In genomic region chr13:26914624-26915023, GRCh38 we compare ENCODE assay signal across 9 cellular contexts.
DNase-seq lines count a peak whose midpoint lies in the region; ATAC-seq and TF ChIP-seq lines count a peak whose summit lies in the region.
"Had no signal": no experiment of that assay in that cellular context is flagged by ENCODE, and none has a peak within 500 bp of the region (broad histone marks: within the 10 kb centered on the region; RNA-seq: fewer than 3 reads in every experiment).

No MANE protein-coding gene starts in this region.

- no peak for TF ChIP-seq CTCF in CD4-positive, alpha-beta T cell (IDR thresholded peaks at IDR 0.05)
- TF ChIP-seq CTCF in CD14-positive monocyte (IDR thresholded peaks at IDR 0.05), result no peak

- H3K27me3 Mint-ChIP-seq in CD4-positive, alpha-beta T cell, result peaks cover 13% of the 10 kb centered on the region
- H3K27me3 Mint-ChIP-seq in CD14-positive monocyte (ENCODE audit: low read depth in 3 of 3), result peaks cover 2 to 3% (median 2%) of the 10 kb centered on the region in 3 donors

- H3K27me3 ChIP-seq in CD4-positive, alpha-beta T cell (ENCODE audit: control insufficient read depth, insufficient read depth, low read length), result peaks cover 5% of the 10 kb centered on the region

- intact Hi-C loops in CD4-positive, alpha-beta T cell (cut with DNase I, micrococcal nuclease), result no loop called here
- intact Hi-C loops in CD14-positive monocyte (cut with micrococcal nuclease), result no loop called here

- H3K9me3 ChIP-seq in CD4-positive, alpha-beta T cell (ENCODE audit: control insufficient read depth, low read length), result no peaks in the 10 kb centered on the region

- H3K9me3 Mint-ChIP-seq in CD4-positive, alpha-beta T cell, result peaks cover 2% of the 10 kb centered on the region
- peaks cover 0 to 2% (median 0%) of the 10 kb centered on the region in 7 donors for H3K9me3 Mint-ChIP-seq in CD14-positive monocyte

- no peaks in the 10 kb centered on the region for H3K4me1 Mint-ChIP-seq in CD4-positive, alpha-beta T cell (ENCODE audit: low read depth)
- H3K4me1 Mint-ChIP-seq in CD14-positive monocyte, result peaks cover 5% of the 10 kb centered on the region

- no peak overlapping the region for H3K4me3 Mint-ChIP-seq in CD4-positive, alpha-beta T cell
- no peak overlapping the region for H3K4me3 Mint-ChIP-seq in CD14-positive monocyte

- no peak overlapping the region for H3K27ac Mint-ChIP-seq in CD4-positive, alpha-beta T cell
- no peak overlapping the region for H3K27ac Mint-ChIP-seq in CD14-positive monocyte

- H3K27ac ChIP-seq in CD4-positive, alpha-beta T cell (ENCODE audit: low read depth, low read length), result no peak overlapping the region

- DNase-seq in NCI-H187 (lab: John Stamatoyannopoulos, UW) (peak; percentile 12 to 27), NCI-H187 treated with DMSO at 0.1 percent for 48 hours (lab: John Stamatoyannopoulos, UW) (no peak), LHCN-M2 (ENCODE audit: low read depth) (peak; percentile 93), SIG-M5 treated with dmso at 0.1 percent for 504 hours (lab: John Stamatoyannopoulos, UW; ENCODE audit: unreplicated experiment) (peak; percentile 57), myocyte (ENCODE audit: low read depth) (peak; percentile 90), CD14-positive monocyte (ENCODE audit: low spot score) (no peak)
- DNase-seq in CD4-positive, alpha-beta T cell, result no peak
- DNase-seq: Kasumi-1 had no signal

- no peaks in the 10 kb centered on the region for H3K36me3 Mint-ChIP-seq in CD4-positive, alpha-beta T cell (ENCODE audit: low read depth)
- H3K36me3 Mint-ChIP-seq in CD14-positive monocyte, result no peaks in the 10 kb centered on the region

- POLR2A ChIA-PET in CD4-positive, alpha-beta T cell (lab: Charles Lee), result no interaction called here

- CTCF ChIA-PET in CD4-positive, alpha-beta T cell (lab: Charles Lee), result no interaction called here

- no peak for ATAC-seq in CD4-positive, alpha-beta T cell (ENCODE audit: poor library complexity)
- ATAC-seq in HG03095 (IDR thresholded peaks at IDR 0.05; ENCODE audit: unreplicated experiment), result no peak

Comparison
In these comparisons a context has a peak if more than half of its experiments do, and no peak if none do; other contexts are left out.
1. DNase-seq: peak in NCI-H187 (2 of 2), LHCN-M2 (single experiment), SIG-M5 treated with dmso at 0.1 percent for 504 hours (single experiment) and myocyte (single experiment); none in NCI-H187 treated with DMSO at 0.1 percent for 48 hours (single experiment), CD4-positive, alpha-beta T cell (0 of 10) and CD14-positive monocyte (single experiment).